In genomic region chr17:59331129-59331928, GRCh38 we compare ENCODE assay signal across 8 cellular contexts. TPM values are rescaled to one million over a fixed set of nuclear protein-coding genes. Genes with fewer than 3 reads are reported as not detected.
A peak's percentile ranks its signal among the peaks of the same experiment; 100 is the strongest.
DNase-seq lines count a peak whose midpoint lies in the region; ATAC-seq and TF ChIP-seq lines count a peak whose summit lies in the region.

YPEL2 (plus strand) TSS chr17:59331655; CDS start chr17:59353410, 21,755 bp downstream.

- 1% methylated on average over 55 to 71 of the region's 71 CpGs for WGBS in esophagus, 2 donors

- H3K9me3 ChIP-seq in esophagus (ENCODE audit: control insufficient read depth in 2 of 2, insufficient read depth in 1 of 2, low read depth in 1 of 2, low read length in 1 of 2) (no peaks in the 10 kb centered on the region), mucosa of rectum (ENCODE audit: control insufficient read depth in 2 of 2, low read length in 2 of 2) (no peaks in the 10 kb centered on the region)

- H3K36me3 ChIP-seq in esophagus (ENCODE audit: control insufficient read depth in 2 of 2, insufficient read depth in 2 of 2, low read length in 1 of 2) (no peaks in the 10 kb centered on the region), mucosa of rectum (ENCODE audit: control insufficient read depth in 2 of 2, insufficient read depth in 2 of 2, low read length in 2 of 2) (no peaks in the 10 kb centered on the region)

- H3K27ac ChIP-seq in esophagus (ENCODE audit: low read depth in 2 of 2, low read length in 1 of 2) (peak within 1 kb of the TSS; percentile 86 to 93), mucosa of rectum (ENCODE audit: low read depth in 2 of 2, low read length in 2 of 2) (peak within 1 kb of the TSS; percentile 95 to 97)

- H3K4me3 ChIP-seq in esophagus (ENCODE audit: low read depth in 1 of 2, low read length in 2 of 2) (peak within 1 kb of the TSS; percentile 69 to 94), mucosa of rectum (ENCODE audit: low read length in 2 of 2) (peak within 1 kb of the TSS; percentile 65 to 89)

- H3K27me3 ChIP-seq in esophagus (ENCODE audit: control insufficient read depth in 1 of 2, insufficient read depth in 2 of 2, low read length in 2 of 2): no peaks in the 10 kb centered on the region
- no peaks in the 10 kb centered on the region for H3K27me3 ChIP-seq in mucosa of rectum (ENCODE audit: control insufficient read depth in 2 of 2, insufficient read depth in 2 of 2, low read length in 2 of 2)

- peak within 1 kb of the TSS; percentile 79 to 89 for H3K9ac ChIP-seq in mucosa of rectum (ENCODE audit: low read depth in 1 of 2, low read length in 2 of 2)

- peak within 1 kb of the TSS; percentile 86 for H3K4me3 Mint-ChIP-seq in activated T-cell treated with anti-CD3 and anti-CD28 coated beads, Interleukin-2, amount 50 U/mL, for 4 hours

- H3K4me1 ChIP-seq in esophagus (ENCODE audit: control insufficient read depth in 2 of 2, insufficient read depth in 2 of 2, low read length in 1 of 2) (peaks cover 0 to 8% of the 10 kb centered on the region in 2 donors), mucosa of rectum (ENCODE audit: control insufficient read depth in 2 of 2, insufficient read depth in 2 of 2, low read length in 2 of 2) (peaks cover 24 to 33% of the 10 kb centered on the region in 2 donors)

- no peaks in the 10 kb centered on the region for H3K36me3 Mint-ChIP-seq in activated T-cell treated with anti-CD3 and anti-CD28 coated beads, Interleukin-2, amount 50 U/mL, for 4 hours (ENCODE audit: insufficient read depth)

- H3K27me3 Mint-ChIP-seq in activated T-cell treated with anti-CD3 and anti-CD28 coated beads, Interleukin-2, amount 50 U/mL, for 4 hours (ENCODE audit: low read depth): no peaks in the 10 kb centered on the region

- DNase-seq in DMS 273 (lab: John Stamatoyannopoulos, UW; ENCODE audit: unreplicated experiment): peak; percentile 98
- peak; percentile 84 for DNase-seq in KG1 (lab: John Stamatoyannopoulos, UW)
- peak; percentile 83 for DNase-seq in activated T-cell treated with anti-CD3 and anti-CD28 coated beads, Interleukin-2, amount 50 U/mL, for 4 hours
- DNase-seq in stimulated activated CD8-positive, alpha-beta memory T cell treated with anti-CD3 and anti-CD28 coated beads, Interleukin-4, amount 100 ng/mL, for 24 hours (ENCODE audit: low read depth): peak; percentile 83

- H3K9me3 Mint-ChIP-seq in activated T-cell treated with anti-CD3 and anti-CD28 coated beads, Interleukin-2, amount 50 U/mL, for 4 hours: no peaks in the 10 kb centered on the region

- ATAC-seq in GM21717 (IDR thresholded peaks at IDR 0.05; ENCODE audit: unreplicated experiment): peak; percentile 92
- ATAC-seq in activated T-cell treated with anti-CD3 and anti-CD28 coated beads, Interleukin-2, amount 50 U/mL, for 4 hours: peak; percentile 94 to 95

- peaks cover 79% of the 10 kb centered on the region for H3K4me1 Mint-ChIP-seq in activated T-cell treated with anti-CD3 and anti-CD28 coated beads, Interleukin-2, amount 50 U/mL, for 4 hours (ENCODE audit: low read depth)

TF ChIP-seq in PFSK-1, 5 proteins besides CTCF, POLR2A, EP300 and RAD21:
- TF ChIP-seq FOXP2 (optimal IDR thresholded peaks at IDR 0.05; ENCODE audit: borderline replicate concordance, extremely low read depth, extremely low read length, insufficient read depth): peak; percentile 12
- no peak for TF ChIP-seq TAF1 (IDR thresholded peaks at IDR 0.05; ENCODE audit: borderline replicate concordance, insufficient read depth, low read length)
- no peak for TF ChIP-seq REST (IDR thresholded peaks at IDR 0.05; ENCODE audit: insufficient read depth in 1 of 2, low read depth in 2 of 2, low read length in 2 of 2)
- no peak for TF ChIP-seq POLR2AphosphoS5 (IDR thresholded peaks at IDR 0.05; ENCODE audit: low read depth, low read length)
- peak; percentile 3; the same call in 1 of the 2 replicates for TF ChIP-seq SIN3A (IDR thresholded peaks at IDR 0.05; ENCODE audit: borderline replicate concordance, insufficient read depth, low read length)

RNA-seq across cellular contexts. Expression of gene YPEL2, which starts in this region (rescaled TPM):
- polyA plus RNA-seq in PFSK-1 (2012; ENCODE audit: insufficient read length, low read depth): 1.7 TPM
- total RNA-seq in activated T-cell treated with anti-CD3 and anti-CD28 coated beads, Interleukin-2, amount 50 U/mL, for 4 hours: 1 to 10 TPM; 1.3 to 3.1 (median 1.8) TPM
- 1 to 10 TPM; 3.2 to 4.5 TPM for polyA plus RNA-seq in esophagus

Comparison
In these comparisons a context has a peak if more than half of its experiments do, and no peak if none do; other contexts are left out.
1. Peak in every context shown above with its lines: DNase-seq, ATAC-seq, H3K4me3 ChIP-seq and H3K27ac ChIP-seq.